1 cellular context compared by ENCODE assay signal in genomic region chr1:32241011-32241763, GRCh38.
TF ChIP-seq lines count a peak whose summit lies in the region.

No MANE protein-coding gene starts in this region.

TF ChIP-seq in endothelial cell of umbilical vein, 7 proteins besides CTCF, POLR2A, EP300 and RAD21:
- peak; percentile 54 for TF ChIP-seq FOS (IDR thresholded peaks at IDR 0.05; ENCODE audit: borderline replicate concordance, insufficient read depth, low read length)
- TF ChIP-seq GATA2 (IDR thresholded peaks at IDR 0.05; ENCODE audit: insufficient read depth, insufficient read length, low read depth, low read length): no peak
